ENCODE assay signal across 1 cellular context in the genomic region with DNA sequence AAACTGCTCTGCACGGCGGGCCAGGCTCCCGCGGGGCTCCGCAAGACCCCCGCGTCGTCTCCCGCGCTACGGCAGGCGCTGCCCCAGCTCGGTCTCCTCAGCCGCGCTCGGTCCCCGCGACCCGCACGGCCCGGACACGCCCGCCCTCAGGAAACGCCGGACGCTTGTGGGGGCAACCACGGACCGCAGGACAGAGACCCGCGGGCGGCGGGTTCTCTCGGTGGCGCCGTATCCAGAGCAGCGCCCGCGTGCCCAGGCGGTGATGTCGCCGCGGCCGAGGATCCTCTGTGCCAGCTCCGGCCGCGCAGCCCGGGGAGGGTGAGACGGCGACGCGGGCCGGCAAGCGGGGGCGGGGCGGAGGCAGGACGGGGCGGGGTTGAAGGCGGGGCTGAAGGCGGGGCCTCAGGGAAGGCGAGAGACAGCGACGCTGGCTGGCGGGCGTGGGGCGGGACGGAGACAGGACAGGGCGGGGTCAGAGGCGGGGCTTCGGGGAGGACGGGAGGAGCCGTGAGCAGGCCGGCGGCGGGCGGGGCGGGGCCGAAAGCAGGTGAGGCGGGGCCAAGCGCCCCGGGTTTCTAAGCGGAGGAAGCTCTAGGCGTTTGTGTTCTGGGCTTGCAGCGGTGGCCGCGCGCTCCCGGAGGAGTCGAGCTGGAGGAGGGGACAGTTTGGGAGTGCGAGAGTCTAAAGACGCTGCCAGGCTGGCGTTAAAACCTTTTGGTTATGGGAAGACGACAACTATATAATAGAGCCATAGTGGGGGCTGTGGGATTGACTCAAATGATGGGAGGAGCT.
TF ChIP-seq lines count a peak whose summit lies in the region.

TSS of gene DSEL (minus strand) at position 289 of the 792 bp plus-strand sequence. CDS start 2,112 bp downstream, outside the sequence.

TF ChIP-seq in K562, 482 proteins besides CTCF, POLR2A, EP300 and RAD21 (continued from another document):
- TF ChIP-seq E4F1 (CRISPR knock-in tag; IDR thresholded peaks at IDR 0.05; ENCODE audit: borderline replicate concordance) (no peak), KLF1 (tag; IDR thresholded peaks at IDR 0.05) (no peak), SAFB (IDR thresholded peaks at IDR 0.05; ENCODE audit: borderline replicate concordance, low read depth, low read length) (no peak)
- TF ChIP-seq, protein P1, sequence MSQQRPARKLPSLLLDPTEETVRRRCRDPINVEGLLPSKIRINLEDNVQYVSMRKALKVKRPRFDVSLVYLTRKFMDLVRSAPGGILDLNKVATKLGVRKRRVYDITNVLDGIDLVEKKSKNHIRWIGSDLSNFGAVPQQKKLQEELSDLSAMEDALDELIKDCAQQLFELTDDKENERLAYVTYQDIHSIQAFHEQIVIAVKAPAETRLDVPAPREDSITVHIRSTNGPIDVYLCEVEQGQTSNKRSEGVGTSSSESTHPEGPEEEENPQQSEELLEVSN (IDR thresholded peaks at IDR 0.05; ENCODE audit: borderline replicate concordance in 1 of 2, extremely low read depth in 1 of 2, insufficient read depth in 1 of 2, insufficient read length in 1 of 2, low read depth in 1 of 2, low read length in 1 of 2, poor library complexity in 1 of 2, severe bottlenecking in 1 of 2), result peak in 1 of 2 experiments; percentile 40
